13 cellular contexts compared by ENCODE assay signal in genomic region chr11:121508449-121508848, GRCh38. TPM values are rescaled to one million over a fixed set of nuclear protein-coding genes. Genes with fewer than 3 reads are reported as not detected.
DNase-seq lines count a peak whose midpoint lies in the region; ATAC-seq and TF ChIP-seq lines count a peak whose summit lies in the region.
"Had no signal": no experiment of that assay in that cellular context is flagged by ENCODE, and none has a peak within 500 bp of the region (broad histone marks: within the 10 kb centered on the region; RNA-seq: fewer than 3 reads in every experiment).

No MANE protein-coding gene starts in this region.

- H3K4me3 Mint-ChIP-seq in brain: peak overlapping the region in 1 of 5 experiments; percentile 35
- no peak overlapping the region for H3K4me3 Mint-ChIP-seq in stimulated activated naive CD8-positive, alpha-beta T cell treated with anti-CD3 and anti-CD28 coated beads, Interleukin-15, amount 100 ng/mL, for 72 hours

- peak; percentile 53 for DNase-seq in activated CD8-positive, alpha-beta memory T cell treated with anti-CD3 and anti-CD28 coated beads for 24 hours
- no peak for DNase-seq in activated CD8-positive, alpha-beta memory T cell treated with anti-CD3 and anti-CD28 coated beads, Interleukin-2, amount 50 U/mL, for 4 hours
- DNase-seq in left kidney (ENCODE audit: low read depth, low spot score): peak; percentile 5
- DNase-seq in stimulated activated naive CD8-positive, alpha-beta T cell treated with anti-CD3 and anti-CD28 coated beads, Interleukin-15, amount 100 ng/mL, for 72 hours: no peak
- DNase-seq: ACHN; activated naive CD4-positive, alpha-beta T cell; NCI-H2227 treated with DMSO at 0.1 percent for 48 hours; stimulated activated CD4-positive, alpha-beta T cell treated with anti-CD3 and anti-CD28 coated beads, Interleukin-12 subunit alpha, Interleukin-12 subunit beta, amount 100 ng/mL, for 4 hours; stimulated activated naive CD4-positive, alpha-beta T cell treated with Interleukin-2 at 50 U/mL for 16 hours had no signal

- H3K36me3 Mint-ChIP-seq in brain: peaks cover 58% of the 10 kb centered on the region

- peaks cover 23% of the 10 kb centered on the region for H3K4me1 Mint-ChIP-seq in brain
- H3K4me1 Mint-ChIP-seq in stimulated activated naive CD8-positive, alpha-beta T cell treated with anti-CD3 and anti-CD28 coated beads, Interleukin-15, amount 100 ng/mL, for 72 hours: peaks cover 62% of the 10 kb centered on the region

- ATAC-seq in stimulated activated naive CD8-positive, alpha-beta T cell treated with anti-CD3 and anti-CD28 coated beads, Interleukin-15, amount 100 ng/mL, for 72 hours: peak; percentile 52
- ATAC-seq in GM21447 (IDR thresholded peaks at IDR 0.05; ENCODE audit: unreplicated experiment) (no peak), HG02571 (IDR thresholded peaks at IDR 0.05; ENCODE audit: unreplicated experiment) (no peak), GM19467 (IDR thresholded peaks at IDR 0.05; ENCODE audit: unreplicated experiment) (no peak)

- TF ChIP-seq CTCF in brain (conservative IDR thresholded peaks at IDR 0.05): no peak

- peak overlapping the region in 4 of 5 experiments; percentile 63 to 91 (median 82) for H3K27ac Mint-ChIP-seq in brain
- H3K27ac Mint-ChIP-seq in stimulated activated naive CD8-positive, alpha-beta T cell treated with anti-CD3 and anti-CD28 coated beads, Interleukin-15, amount 100 ng/mL, for 72 hours: no peak overlapping the region

- H3K9me3 Mint-ChIP-seq in brain: peaks cover 26 to 43% (median 40%) of the 10 kb centered on the region in 5 experiments
- peaks cover 20 to 30% of the 10 kb centered on the region in 2 donors for H3K9me3 Mint-ChIP-seq in stimulated activated naive CD8-positive, alpha-beta T cell treated with anti-CD3 and anti-CD28 coated beads, Interleukin-15, amount 100 ng/mL, for 72 hours

- H3K27me3 Mint-ChIP-seq in brain: peaks cover 3% of the 10 kb centered on the region
- H3K27me3 Mint-ChIP-seq in stimulated activated naive CD8-positive, alpha-beta T cell treated with anti-CD3 and anti-CD28 coated beads, Interleukin-15, amount 100 ng/mL, for 72 hours: no peaks in the 10 kb centered on the region

RNA-seq across cellular contexts. Expression of gene SORL1, which starts 56.3 kb away (rescaled TPM):
- polyA plus RNA-seq in brain (ENCODE audit: insufficient read depth, low read depth, low replicate concordance): 29.0 TPM

Comparison
In these comparisons a context has a peak if more than half of its experiments do, and no peak if none do; other contexts are left out.
1. DNase-seq: peak in activated CD8-positive, alpha-beta memory T cell treated with anti-CD3 and anti-CD28 coated beads for 24 hours (single experiment) and left kidney (single experiment); none in activated CD8-positive, alpha-beta memory T cell treated with anti-CD3 and anti-CD28 coated beads, Interleukin-2, amount 50 U/mL, for 4 hours (single experiment) and stimulated activated naive CD8-positive, alpha-beta T cell treated with anti-CD3 and anti-CD28 coated beads, Interleukin-15, amount 100 ng/mL, for 72 hours (0 of 2).
2. H3K27ac Mint-ChIP-seq: peak in brain (4 of 5); none in stimulated activated naive CD8-positive, alpha-beta T cell treated with anti-CD3 and anti-CD28 coated beads, Interleukin-15, amount 100 ng/mL, for 72 hours (0 of 2).